In genomic region chr12:104641862-104642261, GRCh38 we compare ENCODE assay signal across 11 cellular contexts.
A peak's percentile ranks its signal among the peaks of the same experiment; 100 is the strongest.
DNase-seq lines count a peak whose midpoint lies in the region; ATAC-seq lines count a peak whose summit lies in the region.
"Had no signal": no experiment of that assay in that cellular context is flagged by ENCODE, and none has a peak within 500 bp of the region (broad histone marks: within the 10 kb centered on the region; RNA-seq: fewer than 3 reads in every experiment).

No MANE protein-coding gene starts in this region.

- H3K4me1 Mint-ChIP-seq in activated CD4-positive, alpha-beta T cell treated with anti-CD3 and anti-CD28 coated beads for 36 hours, result peaks cover 47% of the 10 kb centered on the region
- peaks cover 65% of the 10 kb centered on the region for H3K4me1 Mint-ChIP-seq in stimulated activated naive CD8-positive, alpha-beta T cell treated with anti-CD3 and anti-CD28 coated beads, Interleukin-15, Interleukin-2, amounts not matched to agents 100 ng/mL and 50 ng/mL, for 24 hours (ENCODE audit: low read depth)

- H3K27me3 Mint-ChIP-seq in activated CD4-positive, alpha-beta T cell treated with anti-CD3 and anti-CD28 coated beads for 36 hours, result no peaks in the 10 kb centered on the region
- H3K27me3 Mint-ChIP-seq in stimulated activated naive CD8-positive, alpha-beta T cell treated with anti-CD3 and anti-CD28 coated beads, Interleukin-15, Interleukin-2, amounts not matched to agents 100 ng/mL and 50 ng/mL, for 24 hours, result no peaks in the 10 kb centered on the region

- no peak overlapping the region for H3K4me3 Mint-ChIP-seq in activated CD4-positive, alpha-beta T cell treated with anti-CD3 and anti-CD28 coated beads for 36 hours
- H3K4me3 Mint-ChIP-seq in stimulated activated naive CD8-positive, alpha-beta T cell treated with anti-CD3 and anti-CD28 coated beads, Interleukin-15, Interleukin-2, amounts not matched to agents 100 ng/mL and 50 ng/mL, for 24 hours, result no peak overlapping the region

- no peak for DNase-seq in activated CD4-positive, alpha-beta T cell treated with anti-CD3 and anti-CD28 coated beads for 36 hours
- DNase-seq in activated CD4-positive, alpha-beta T cell treated with anti-CD3 and anti-CD28 coated beads for 1 hour, result no peak
- DNase-seq in KBM-7 (peak; percentile 31), caudate nucleus (lab: John Stamatoyannopoulos, UW) (no peak)
- DNase-seq in activated T-cell treated with anti-CD3 and anti-CD28 coated beads, Interleukin-2, amount 50 U/mL, for 1 hour, result no peak
- no peak for DNase-seq in stimulated activated CD4-positive, alpha-beta T cell treated with anti-CD3 and anti-CD28 coated beads, Interleukin-4, amount 100 ng/mL, for 1 hour
- DNase-seq: NCI-H524; stimulated activated CD4-positive, alpha-beta T cell treated with anti-CD3 and anti-CD28 coated beads, Interleukin-1b, Interleukin-23, amount 100 ng/mL, for 48 hours had no signal

- peak; percentile 57 for ATAC-seq in activated CD4-positive, alpha-beta T cell treated with anti-CD3 and anti-CD28 coated beads for 36 hours
- peak; percentile 87 for ATAC-seq in HG02642 (IDR thresholded peaks at IDR 0.05; ENCODE audit: poor library complexity, unreplicated experiment)

- POLR2A ChIA-PET in activated CD4-positive, alpha-beta T cell treated with anti-CD3 and anti-CD28 coated beads for 36 hours (lab: Charles Lee), result no interaction called here

- CTCF ChIA-PET in activated CD4-positive, alpha-beta T cell treated with anti-CD3 and anti-CD28 coated beads for 36 hours (lab: Charles Lee), result no interaction called here

- intact Hi-C loops in activated CD4-positive, alpha-beta T cell treated with anti-CD3 and anti-CD28 coated beads for 36 hours (cut with DNase I, micrococcal nuclease), result no loop called here

- H3K27ac Mint-ChIP-seq in activated CD4-positive, alpha-beta T cell treated with anti-CD3 and anti-CD28 coated beads for 36 hours, result no peak overlapping the region
- H3K27ac Mint-ChIP-seq in stimulated activated naive CD8-positive, alpha-beta T cell treated with anti-CD3 and anti-CD28 coated beads, Interleukin-15, Interleukin-2, amounts not matched to agents 100 ng/mL and 50 ng/mL, for 24 hours, result peak overlapping the region; percentile 28

- H3K27ac ChIP-seq in caudate nucleus (ENCODE audit: low read depth, low read length), result no peak overlapping the region
- H3K27ac ChIP-seq: A549 had no signal

- H3K9me3 Mint-ChIP-seq in activated CD4-positive, alpha-beta T cell treated with anti-CD3 and anti-CD28 coated beads for 36 hours (ENCODE audit: low read depth), result peaks cover 8% of the 10 kb centered on the region
- peaks cover 10% of the 10 kb centered on the region for H3K9me3 Mint-ChIP-seq in stimulated activated naive CD8-positive, alpha-beta T cell treated with anti-CD3 and anti-CD28 coated beads, Interleukin-15, Interleukin-2, amounts not matched to agents 100 ng/mL and 50 ng/mL, for 24 hours

- peaks cover 18% of the 10 kb centered on the region for H3K36me3 Mint-ChIP-seq in activated CD4-positive, alpha-beta T cell treated with anti-CD3 and anti-CD28 coated beads for 36 hours (ENCODE audit: low read depth)
- peaks cover 25% of the 10 kb centered on the region for H3K36me3 Mint-ChIP-seq in stimulated activated naive CD8-positive, alpha-beta T cell treated with anti-CD3 and anti-CD28 coated beads, Interleukin-15, Interleukin-2, amounts not matched to agents 100 ng/mL and 50 ng/mL, for 24 hours (ENCODE audit: low read depth)

- in situ Hi-C loops in KBM-7 (cut with MboI; ENCODE audit: low pct_unique_long_range_greater_than_20kb, low sequenced_read_pairs), result no loop called here
